Comparison of ENCODE assay signal across 1 cellular context in the genomic region with DNA sequence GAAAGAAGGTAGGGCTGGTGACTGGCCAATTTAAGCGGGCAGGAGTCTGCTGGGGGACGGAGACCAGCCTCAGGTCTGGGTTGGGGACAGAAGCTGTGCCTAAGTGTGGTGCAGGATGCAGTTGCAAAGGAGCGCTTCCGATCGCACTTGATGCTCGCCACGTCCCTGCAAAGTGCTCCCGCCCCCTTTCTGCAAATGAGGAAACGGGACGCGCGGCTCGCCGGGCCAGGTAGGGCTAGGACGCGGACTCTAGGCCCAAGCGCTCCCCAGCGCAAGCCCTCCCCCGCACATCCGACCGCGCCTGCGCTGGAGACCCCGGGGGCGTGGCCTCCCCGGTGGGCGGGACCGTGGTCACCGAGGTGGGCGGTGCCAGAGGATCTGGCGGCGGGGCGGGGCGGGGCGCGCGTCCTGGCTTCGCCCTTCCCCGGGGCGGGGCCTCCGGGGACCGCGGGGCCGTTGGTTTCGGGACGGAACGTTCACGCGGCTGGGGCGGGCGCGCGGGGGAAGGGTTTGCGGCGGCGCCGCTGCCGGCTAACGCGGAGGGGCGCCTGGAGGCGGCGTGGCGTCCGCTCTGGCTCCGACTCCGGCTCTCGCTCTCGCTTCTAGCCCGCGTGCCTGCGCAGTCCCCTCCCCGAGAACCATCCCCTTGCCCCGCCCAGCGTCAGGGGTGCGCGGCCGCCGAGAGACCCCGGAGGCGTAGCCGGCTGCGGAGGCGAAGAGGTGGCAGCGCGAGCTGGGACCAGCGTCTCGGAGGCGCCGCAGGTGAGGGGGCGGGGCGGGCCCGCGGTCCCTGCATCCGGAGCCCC.
A peak's percentile ranks its signal among the peaks of the same experiment; 100 is the strongest.
TF ChIP-seq lines count a peak whose summit lies in the region.

A gene (plus strand): TSS at position 513 of the 806 bp plus-strand sequence. CDS start 12,446 bp downstream, outside the sequence.

TF ChIP-seq in HepG2, 621 proteins besides CTCF, POLR2A, EP300 and RAD21 (continued from another document and continues in another):
- TF ChIP-seq, protein P1, sequence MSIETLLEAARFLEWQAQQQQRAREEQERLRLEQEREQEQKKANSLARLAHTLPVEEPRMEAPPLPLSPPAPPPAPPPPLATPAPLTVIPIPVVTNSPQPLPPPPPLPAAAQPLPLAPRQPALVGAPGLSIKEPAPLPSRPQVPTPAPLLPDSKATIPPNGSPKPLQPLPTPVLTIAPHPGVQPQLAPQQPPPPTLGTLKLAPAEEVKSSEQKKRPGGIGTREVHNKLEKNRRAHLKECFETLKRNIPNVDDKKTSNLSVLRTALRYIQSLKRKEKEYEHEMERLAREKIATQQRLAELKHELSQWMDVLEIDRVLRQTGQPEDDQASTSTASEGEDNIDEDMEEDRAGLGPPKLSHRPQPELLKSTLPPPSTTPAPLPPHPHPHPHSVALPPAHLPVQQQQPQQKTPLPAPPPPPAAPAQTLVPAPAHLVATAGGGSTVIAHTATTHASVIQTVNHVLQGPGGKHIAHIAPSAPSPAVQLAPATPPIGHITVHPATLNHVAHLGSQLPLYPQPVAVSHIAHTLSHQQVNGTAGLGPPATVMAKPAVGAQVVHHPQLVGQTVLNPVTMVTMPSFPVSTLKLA (IDR thresholded peaks at IDR 0.05) = 0 out of 2 replicates have a peak, but pooled peaks have one; percentile 3
- TF ChIP-seq ZNF451 (CRISPR knock-in tag; IDR thresholded peaks at IDR 0.05) (0 out of 2 replicates have a peak, but pooled peaks have one; percentile 63), HNRNPLL (IDR thresholded peaks at IDR 0.05; ENCODE audit: low read depth, low read length, poor library complexity, severe bottlenecking) (peak; percentile 68), ZNF773 (CRISPR knock-in tag; IDR thresholded peaks at IDR 0.05; ENCODE audit: borderline replicate concordance) (0 out of 2 replicates have a peak, but pooled peaks have one; percentile 21), ZNF709 (CRISPR knock-in tag; IDR thresholded peaks at IDR 0.05) (no peak), MZF1 (CRISPR knock-in tag; IDR thresholded peaks at IDR 0.05; ENCODE audit: borderline replicate concordance) (no peak), MTA1 (CRISPR knock-in tag; IDR thresholded peaks at IDR 0.05; ENCODE audit: borderline replicate concordance) (no peak), TAF1 (CRISPR knock-in tag; IDR thresholded peaks at IDR 0.05) (peak; percentile 76), SKI (IDR thresholded peaks at IDR 0.05; ENCODE audit: partially characterized antibody) (no peak), SIX4 (CRISPR knock-in tag; IDR thresholded peaks at IDR 0.05) (no peak), ZNF101 (CRISPR knock-in tag; IDR thresholded peaks at IDR 0.05; ENCODE audit: borderline replicate concordance, low read depth) (no peak), ZNF777 (CRISPR knock-in tag; IDR thresholded peaks at IDR 0.05) (peak; percentile 45; the same call in 1 of the 2 replicates), CBX1 (IDR thresholded peaks at IDR 0.05; ENCODE audit: low read depth) (peak; percentile 58), ZNF790 (CRISPR knock-in tag; IDR thresholded peaks at IDR 0.05; ENCODE audit: borderline replicate concordance) (peak; percentile 4; the same call in 1 of the 2 replicates), ZNF557 (CRISPR knock-in tag; IDR thresholded peaks at IDR 0.05) (no peak), SALL2 (CRISPR knock-in tag; IDR thresholded peaks at IDR 0.05) (peak; percentile 84), TP53 (CRISPR knock-in tag; conservative IDR thresholded peaks at IDR 0.05) (no peak), ZNF207 (IDR thresholded peaks at IDR 0.05; ENCODE audit: borderline replicate concordance) (no peak), ZNF768 (CRISPR knock-in tag; IDR thresholded peaks at IDR 0.05) (peak; percentile 79), ZNF17 (CRISPR knock-in tag; IDR thresholded peaks at IDR 0.05) (no peak), KLF12 (CRISPR knock-in tag; IDR thresholded peaks at IDR 0.05; ENCODE audit: borderline replicate concordance) (peak; percentile 88), ZNF251 (CRISPR knock-in tag; IDR thresholded peaks at IDR 0.05) (no peak), ZNF484 (CRISPR knock-in tag; IDR thresholded peaks at IDR 0.05; ENCODE audit: borderline replicate concordance, low read depth) (no peak), MLLT10 (CRISPR knock-in tag; IDR thresholded peaks at IDR 0.05) (no peak), PPARG (CRISPR knock-in tag; conservative IDR thresholded peaks at IDR 0.05) (no peak; the same call in 1 of the 2 replicates), ZNF652 (CRISPR knock-in tag; IDR thresholded peaks at IDR 0.05; ENCODE audit: borderline replicate concordance, low read depth) (no peak), ZKSCAN5 (CRISPR knock-in tag; IDR thresholded peaks at IDR 0.05) (no peak), NCOA5 (CRISPR knock-in tag; IDR thresholded peaks at IDR 0.05) (no peak), REL (CRISPR knock-in tag; conservative IDR thresholded peaks at IDR 0.05) (no peak), SMARCE1 (IDR thresholded peaks at IDR 0.05; ENCODE audit: borderline replicate concordance) (no peak), ZEB1 (IDR thresholded peaks at IDR 0.05; ENCODE audit: insufficient replicate concordance, low read depth) (peak; percentile 30), MBNL3 (CRISPR knock-in tag; conservative IDR thresholded peaks at IDR 0.05) (no peak), ZNF547 (CRISPR knock-in tag; IDR thresholded peaks at IDR 0.05) (no peak), ZFYVE20 (CRISPR knock-in tag; IDR thresholded peaks at IDR 0.05; ENCODE audit: borderline replicate concordance, low read depth) (no peak), MYNN (CRISPR knock-in tag; IDR thresholded peaks at IDR 0.05; ENCODE audit: low read depth) (no peak), KDM2A (CRISPR knock-in tag; IDR thresholded peaks at IDR 0.05; ENCODE audit: borderline replicate concordance, low read depth) (peak; percentile 76)
- TF ChIP-seq, protein P2, sequence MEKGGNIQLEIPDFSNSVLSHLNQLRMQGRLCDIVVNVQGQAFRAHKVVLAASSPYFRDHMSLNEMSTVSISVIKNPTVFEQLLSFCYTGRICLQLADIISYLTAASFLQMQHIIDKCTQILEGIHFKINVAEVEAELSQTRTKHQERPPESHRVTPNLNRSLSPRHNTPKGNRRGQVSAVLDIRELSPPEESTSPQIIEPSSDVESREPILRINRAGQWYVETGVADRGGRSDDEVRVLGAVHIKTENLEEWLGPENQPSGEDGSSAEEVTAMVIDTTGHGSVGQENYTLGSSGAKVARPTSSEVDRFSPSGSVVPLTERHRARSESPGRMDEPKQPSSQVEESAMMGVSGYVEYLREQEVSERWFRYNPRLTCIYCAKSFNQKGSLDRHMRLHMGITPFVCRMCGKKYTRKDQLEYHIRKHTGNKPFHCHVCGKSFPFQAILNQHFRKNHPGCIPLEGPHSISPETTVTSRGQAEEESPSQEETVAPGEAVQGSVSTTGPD (CRISPR knock-in tag; IDR thresholded peaks at IDR 0.05) = no peak
- TF ChIP-seq, protein P3, sequence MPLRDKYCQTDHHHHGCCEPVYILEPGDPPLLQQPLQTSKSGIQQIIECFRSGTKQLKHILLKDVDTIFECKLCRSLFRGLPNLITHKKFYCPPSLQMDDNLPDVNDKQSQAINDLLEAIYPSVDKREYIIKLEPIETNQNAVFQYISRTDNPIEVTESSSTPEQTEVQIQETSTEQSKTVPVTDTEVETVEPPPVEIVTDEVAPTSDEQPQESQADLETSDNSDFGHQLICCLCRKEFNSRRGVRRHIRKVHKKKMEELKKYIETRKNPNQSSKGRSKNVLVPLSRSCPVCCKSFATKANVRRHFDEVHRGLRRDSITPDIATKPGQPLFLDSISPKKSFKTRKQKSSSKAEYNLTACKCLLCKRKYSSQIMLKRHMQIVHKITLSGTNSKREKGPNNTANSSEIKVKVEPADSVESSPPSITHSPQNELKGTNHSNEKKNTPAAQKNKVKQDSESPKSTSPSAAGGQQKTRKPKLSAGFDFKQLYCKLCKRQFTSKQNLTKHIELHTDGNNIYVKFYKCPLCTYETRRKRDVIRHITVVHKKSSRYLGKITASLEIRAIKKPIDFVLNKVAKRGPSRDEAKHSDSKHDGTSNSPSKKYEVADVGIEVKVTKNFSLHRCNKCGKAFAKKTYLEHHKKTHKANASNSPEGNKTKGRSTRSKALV (CRISPR knock-in tag; IDR thresholded peaks at IDR 0.05) = no peak
- TF ChIP-seq, protein P4, sequence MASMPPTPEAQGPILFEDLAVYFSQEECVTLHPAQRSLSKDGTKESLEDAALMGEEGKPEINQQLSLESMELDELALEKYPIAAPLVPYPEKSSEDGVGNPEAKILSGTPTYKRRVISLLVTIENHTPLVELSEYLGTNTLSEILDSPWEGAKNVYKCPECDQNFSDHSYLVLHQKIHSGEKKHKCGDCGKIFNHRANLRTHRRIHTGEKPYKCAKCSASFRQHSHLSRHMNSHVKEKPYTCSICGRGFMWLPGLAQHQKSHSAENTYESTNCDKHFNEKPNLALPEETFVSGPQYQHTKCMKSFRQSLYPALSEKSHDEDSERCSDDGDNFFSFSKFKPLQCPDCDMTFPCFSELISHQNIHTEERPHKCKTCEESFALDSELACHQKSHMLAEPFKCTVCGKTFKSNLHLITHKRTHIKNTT (CRISPR knock-in tag; IDR thresholded peaks at IDR 0.05) = no peak
- TF ChIP-seq, protein P5, sequence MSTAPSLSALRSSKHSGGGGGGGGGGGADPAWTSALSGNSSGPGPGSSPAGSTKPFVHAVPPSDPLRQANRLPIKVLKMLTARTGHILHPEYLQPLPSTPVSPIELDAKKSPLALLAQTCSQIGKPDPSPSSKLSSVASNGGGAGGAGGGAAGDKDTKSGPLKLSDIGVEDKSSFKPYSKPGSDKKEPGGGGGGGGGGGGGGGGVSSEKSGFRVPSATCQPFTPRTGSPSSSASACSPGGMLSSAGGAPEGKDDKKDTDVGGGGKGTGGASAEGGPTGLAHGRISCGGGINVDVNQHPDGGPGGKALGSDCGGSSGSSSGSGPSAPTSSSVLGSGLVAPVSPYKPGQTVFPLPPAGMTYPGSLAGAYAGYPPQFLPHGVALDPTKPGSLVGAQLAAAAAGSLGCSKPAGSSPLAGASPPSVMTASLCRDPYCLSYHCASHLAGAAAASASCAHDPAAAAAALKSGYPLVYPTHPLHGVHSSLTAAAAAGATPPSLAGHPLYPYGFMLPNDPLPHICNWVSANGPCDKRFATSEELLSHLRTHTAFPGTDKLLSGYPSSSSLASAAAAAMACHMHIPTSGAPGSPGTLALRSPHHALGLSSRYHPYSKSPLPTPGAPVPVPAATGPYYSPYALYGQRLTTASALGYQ (CRISPR knock-in tag; IDR thresholded peaks at IDR 0.05) = peak; percentile 68; the same call in 1 of the 2 replicates
- TF ChIP-seq, protein P6, sequence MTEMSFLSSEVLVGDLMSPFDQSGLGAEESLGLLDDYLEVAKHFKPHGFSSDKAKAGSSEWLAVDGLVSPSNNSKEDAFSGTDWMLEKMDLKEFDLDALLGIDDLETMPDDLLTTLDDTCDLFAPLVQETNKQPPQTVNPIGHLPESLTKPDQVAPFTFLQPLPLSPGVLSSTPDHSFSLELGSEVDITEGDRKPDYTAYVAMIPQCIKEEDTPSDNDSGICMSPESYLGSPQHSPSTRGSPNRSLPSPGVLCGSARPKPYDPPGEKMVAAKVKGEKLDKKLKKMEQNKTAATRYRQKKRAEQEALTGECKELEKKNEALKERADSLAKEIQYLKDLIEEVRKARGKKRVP (CRISPR knock-in tag; IDR thresholded peaks at IDR 0.05) = peak in 1 of 2 experiments; percentile 64; a peak in 1 of 4 replicates
- TF ChIP-seq, protein P7, sequence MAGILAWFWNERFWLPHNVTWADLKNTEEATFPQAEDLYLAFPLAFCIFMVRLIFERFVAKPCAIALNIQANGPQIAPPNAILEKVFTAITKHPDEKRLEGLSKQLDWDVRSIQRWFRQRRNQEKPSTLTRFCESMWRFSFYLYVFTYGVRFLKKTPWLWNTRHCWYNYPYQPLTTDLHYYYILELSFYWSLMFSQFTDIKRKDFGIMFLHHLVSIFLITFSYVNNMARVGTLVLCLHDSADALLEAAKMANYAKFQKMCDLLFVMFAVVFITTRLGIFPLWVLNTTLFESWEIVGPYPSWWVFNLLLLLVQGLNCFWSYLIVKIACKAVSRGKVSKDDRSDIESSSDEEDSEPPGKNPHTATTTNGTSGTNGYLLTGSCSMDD (CRISPR knock-in tag; IDR thresholded peaks at IDR 0.05) = no peak
- TF ChIP-seq, protein P8, sequence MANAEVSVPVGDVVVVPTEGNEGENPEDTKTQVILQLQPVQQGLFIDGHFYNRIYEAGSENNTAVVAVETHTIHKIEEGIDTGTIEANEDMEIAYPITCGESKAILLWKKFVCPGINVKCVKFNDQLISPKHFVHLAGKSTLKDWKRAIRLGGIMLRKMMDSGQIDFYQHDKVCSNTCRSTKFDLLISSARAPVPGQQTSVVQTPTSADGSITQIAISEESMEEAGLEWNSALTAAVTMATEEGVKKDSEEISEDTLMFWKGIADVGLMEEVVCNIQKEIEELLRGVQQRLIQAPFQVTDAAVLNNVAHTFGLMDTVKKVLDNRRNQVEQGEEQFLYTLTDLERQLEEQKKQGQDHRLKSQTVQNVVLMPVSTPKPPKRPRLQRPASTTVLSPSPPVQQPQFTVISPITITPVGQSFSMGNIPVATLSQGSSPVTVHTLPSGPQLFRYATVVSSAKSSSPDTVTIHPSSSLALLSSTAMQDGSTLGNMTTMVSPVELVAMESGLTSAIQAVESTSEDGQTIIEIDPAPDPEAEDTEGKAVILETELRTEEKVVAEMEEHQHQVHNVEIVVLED (CRISPR knock-in tag; IDR thresholded peaks at IDR 0.05; ENCODE audit: borderline replicate concordance) = peak; percentile 67; the same call in 1 of the 2 replicates
- TF ChIP-seq, protein P9, sequence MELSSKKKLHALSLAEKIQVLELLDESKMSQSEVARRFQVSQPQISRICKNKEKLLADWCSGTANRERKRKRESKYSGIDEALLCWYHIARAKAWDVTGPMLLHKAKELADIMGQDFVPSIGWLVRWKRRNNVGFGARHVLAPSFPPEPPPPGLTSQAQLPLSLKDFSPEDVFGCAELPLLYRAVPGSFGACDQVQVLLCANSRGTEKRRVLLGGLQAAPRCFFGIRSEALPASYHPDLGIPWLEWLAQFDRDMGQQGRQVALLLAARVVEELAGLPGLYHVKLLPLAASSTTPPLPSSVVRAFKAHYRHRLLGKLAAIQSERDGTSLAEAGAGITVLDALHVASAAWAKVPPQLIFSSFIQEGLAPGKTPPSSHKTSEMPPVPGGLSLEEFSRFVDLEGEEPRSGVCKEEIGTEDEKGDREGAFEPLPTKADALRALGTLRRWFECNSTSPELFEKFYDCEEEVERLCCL (CRISPR knock-in tag; IDR thresholded peaks at IDR 0.05; ENCODE audit: borderline replicate concordance) = no peak
- TF ChIP-seq, protein P10, sequence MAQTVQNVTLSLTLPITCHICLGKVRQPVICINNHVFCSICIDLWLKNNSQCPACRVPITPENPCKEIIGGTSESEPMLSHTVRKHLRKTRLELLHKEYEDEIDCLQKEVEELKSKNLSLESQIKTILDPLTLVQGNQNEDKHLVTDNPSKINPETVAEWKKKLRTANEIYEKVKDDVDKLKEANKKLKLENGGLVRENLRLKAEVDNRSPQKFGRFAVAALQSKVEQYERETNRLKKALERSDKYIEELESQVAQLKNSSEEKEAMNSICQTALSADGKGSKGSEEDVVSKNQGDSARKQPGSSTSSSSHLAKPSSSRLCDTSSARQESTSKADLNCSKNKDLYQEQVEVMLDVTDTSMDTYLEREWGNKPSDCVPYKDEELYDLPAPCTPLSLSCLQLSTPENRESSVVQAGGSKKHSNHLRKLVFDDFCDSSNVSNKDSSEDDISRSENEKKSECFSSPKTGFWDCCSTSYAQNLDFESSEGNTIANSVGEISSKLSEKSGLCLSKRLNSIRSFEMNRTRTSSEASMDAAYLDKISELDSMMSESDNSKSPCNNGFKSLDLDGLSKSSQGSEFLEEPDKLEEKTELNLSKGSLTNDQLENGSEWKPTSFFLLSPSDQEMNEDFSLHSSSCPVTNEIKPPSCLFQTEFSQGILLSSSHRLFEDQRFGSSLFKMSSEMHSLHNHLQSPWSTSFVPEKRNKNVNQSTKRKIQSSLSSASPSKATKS (CRISPR knock-in tag; IDR thresholded peaks at IDR 0.05) = no peak
- TF ChIP-seq, protein P11, sequence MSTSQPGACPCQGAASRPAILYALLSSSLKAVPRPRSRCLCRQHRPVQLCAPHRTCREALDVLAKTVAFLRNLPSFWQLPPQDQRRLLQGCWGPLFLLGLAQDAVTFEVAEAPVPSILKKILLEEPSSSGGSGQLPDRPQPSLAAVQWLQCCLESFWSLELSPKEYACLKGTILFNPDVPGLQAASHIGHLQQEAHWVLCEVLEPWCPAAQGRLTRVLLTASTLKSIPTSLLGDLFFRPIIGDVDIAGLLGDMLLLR (CRISPR knock-in tag; IDR thresholded peaks at IDR 0.05) = peak; percentile 79; the same call in 1 of the 2 replicates
